1 cellular context compared by ENCODE assay signal in the genomic region with DNA sequence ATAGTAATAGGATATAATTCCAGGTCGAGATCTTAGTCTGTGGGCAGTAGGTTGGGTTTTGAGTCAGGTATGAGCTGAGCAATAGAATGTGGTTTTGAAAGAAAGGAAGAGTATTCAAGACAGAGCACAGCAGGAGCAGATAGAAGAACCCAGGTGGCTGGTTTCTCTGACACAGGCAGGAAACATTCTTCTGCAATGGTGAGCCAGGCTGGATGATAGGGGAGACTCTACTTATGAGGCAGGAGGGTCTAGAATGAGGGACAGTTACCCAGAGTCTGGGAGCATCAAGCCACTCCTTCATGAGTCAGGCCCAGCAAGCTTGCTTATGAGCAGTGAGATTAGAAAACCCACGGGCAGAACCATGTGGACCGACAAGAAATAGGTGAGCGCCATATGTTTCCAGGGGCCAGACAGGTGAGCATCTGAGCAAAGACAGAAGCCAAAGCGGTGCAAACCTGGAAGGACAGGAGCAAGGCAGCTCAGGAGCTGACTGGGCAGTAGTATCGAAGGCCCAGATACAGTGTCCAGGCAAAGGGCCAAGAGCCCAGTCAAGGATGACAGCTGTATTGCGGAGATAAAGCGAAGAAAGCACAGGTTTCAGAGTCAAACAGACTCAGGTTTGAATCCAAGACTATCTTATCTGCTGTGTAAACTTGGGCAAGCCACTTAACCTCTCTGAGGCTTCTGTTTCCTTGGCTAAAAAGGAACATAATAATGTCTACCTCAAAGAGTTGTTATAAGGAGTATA.
TF ChIP-seq lines count a peak whose summit lies in the region.

No MANE protein-coding gene starts in this region.

TF ChIP-seq in H1, 55 proteins besides CTCF, POLR2A, EP300 and RAD21:
- TF ChIP-seq SIX5 (IDR thresholded peaks at IDR 0.05; ENCODE audit: low read depth, low read length) (no peak), TBP (IDR thresholded peaks at IDR 0.05; ENCODE audit: low read depth, low read length) (no peak), CEBPB (IDR thresholded peaks at IDR 0.05; ENCODE audit: low read depth, low read length) (no peak), GABPA (IDR thresholded peaks at IDR 0.05; ENCODE audit: borderline replicate concordance, insufficient read depth, low read length) (no peak)
